Comparison of ENCODE assay signal across 7 cellular contexts in the genomic region with DNA sequence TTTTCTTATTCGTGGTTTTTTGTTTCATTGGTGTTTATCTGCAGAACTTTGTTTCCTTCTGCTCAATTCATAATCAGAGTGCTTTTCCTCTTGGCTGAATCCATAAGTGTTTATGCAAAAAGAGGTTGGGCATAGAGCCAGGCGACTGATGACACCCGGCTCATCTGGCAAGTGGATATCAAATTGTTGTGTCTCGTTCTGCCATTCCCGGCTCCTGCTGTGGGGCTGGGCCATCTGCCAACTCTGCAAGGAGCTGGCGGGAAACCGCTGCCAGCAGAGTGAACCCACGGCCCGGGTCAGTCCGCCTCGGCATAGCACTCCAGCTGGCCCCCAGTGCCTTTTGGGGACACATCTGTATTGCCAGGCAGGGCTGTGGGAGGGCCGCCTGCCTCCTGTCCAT.
DNase-seq lines count a peak whose midpoint lies in the region; TF ChIP-seq lines count a peak whose summit lies in the region.
"Not testable (repeated sequence)": the region's sequence is repeated elsewhere in the genome, so short reads cannot be mapped to it uniquely, and the experiment has no call there.

No MANE protein-coding gene starts in this region.

- TF ChIP-seq CTCF in astrocyte of the cerebellum (IDR thresholded peaks at IDR 0.05; ENCODE audit: low read depth, low read length, missing control alignments); fibroblast of the aortic adventitia (IDR thresholded peaks at IDR 0.05; ENCODE audit: insufficient read depth, low read length); liver (IDR thresholded peaks at IDR 0.05; ENCODE audit: low read depth, low read length, missing input control): not testable (repeated sequence)

- not testable (repeated sequence) for TF ChIP-seq RAD21 in liver (IDR thresholded peaks at IDR 0.05)

- H3K4me1 ChIP-seq in liver (ENCODE audit: control insufficient read depth in 4 of 4, insufficient read depth in 4 of 4, low read length in 3 of 4): not testable (repeated sequence)

- H3K27me3 ChIP-seq in liver (ENCODE audit: control insufficient read depth in 4 of 4, insufficient read depth in 4 of 4, low read length in 3 of 4): not testable (repeated sequence)

- H3K4me3 ChIP-seq in astrocyte of the cerebellum (ENCODE audit: low read depth, low read length); fibroblast of the aortic adventitia (ENCODE audit: low read depth, low read length); liver (ENCODE audit: low read depth in 1 of 3, low read length in 3 of 3): not testable (repeated sequence)

- peak; percentile 84 for DNase-seq in EH (ENCODE audit: low read depth)
- DNase-seq in NCI-H1417 (lab: John Stamatoyannopoulos, UW): peak; percentile 71 to 92 (median 92)
- DNase-seq in NCI-H510A (lab: John Stamatoyannopoulos, UW): peak; percentile 67
- peak; percentile 70 for DNase-seq in astrocyte of the cerebellum (ENCODE audit: low read depth)
- DNase-seq in fibroblast of the aortic adventitia (ENCODE audit: low read depth): peak; percentile 66
- DNase-seq in pulmonary artery endothelial cell (ENCODE audit: low read depth, low spot score): peak; percentile 35

- H3K9me3 ChIP-seq in liver (ENCODE audit: control insufficient read depth in 4 of 4, low read length in 3 of 4): not testable (repeated sequence)

- in situ Hi-C loops in astrocyte of the cerebellum (cut with HindIII; ENCODE audit: low sequenced_read_pairs): not testable (repeated sequence)

- H3K9ac ChIP-seq in liver (ENCODE audit: low read depth in 1 of 2, low read length in 2 of 2): not testable (repeated sequence)

- peak overlapping the region in 1 of 2 donors; percentile 18 for H3K27ac ChIP-seq in liver (ENCODE audit: low read depth in 1 of 2, low read length in 2 of 2)

- not testable (repeated sequence) for H3K36me3 ChIP-seq in liver (ENCODE audit: control insufficient read depth in 4 of 4, insufficient read depth in 3 of 4, low read depth in 1 of 4, low read length in 3 of 4)

- 51% methylated on average over 12 of the region's 12 CpGs for WGBS in liver

TF ChIP-seq in liver, 16 proteins besides CTCF, POLR2A, EP300 and RAD21:
- TF ChIP-seq RXRA (IDR thresholded peaks at IDR 0.05): peak in 1 of 2 donors; percentile 57
- peak; percentile 17 for TF ChIP-seq SP1 (IDR thresholded peaks at IDR 0.05)
- TF ChIP-seq HNF4A (conservative IDR thresholded peaks at IDR 0.05): peak in 1 of 2 donors; percentile 12
- TF ChIP-seq NR2F2 (IDR thresholded peaks at IDR 0.05): peak; percentile 56

Comparison
In these comparisons a context has a peak if more than half of its experiments do, and no peak if none do; other contexts are left out.
1. DNase-seq: peak in every context shown above with its lines; median percentile 92 in NCI-H1417; 84 in EH; 70 in astrocyte of the cerebellum; 67 in NCI-H510A; 66 in fibroblast of the aortic adventitia; 35 in pulmonary artery endothelial cell.